ENCODE assay signal across 10 cellular contexts in the genomic region with DNA sequence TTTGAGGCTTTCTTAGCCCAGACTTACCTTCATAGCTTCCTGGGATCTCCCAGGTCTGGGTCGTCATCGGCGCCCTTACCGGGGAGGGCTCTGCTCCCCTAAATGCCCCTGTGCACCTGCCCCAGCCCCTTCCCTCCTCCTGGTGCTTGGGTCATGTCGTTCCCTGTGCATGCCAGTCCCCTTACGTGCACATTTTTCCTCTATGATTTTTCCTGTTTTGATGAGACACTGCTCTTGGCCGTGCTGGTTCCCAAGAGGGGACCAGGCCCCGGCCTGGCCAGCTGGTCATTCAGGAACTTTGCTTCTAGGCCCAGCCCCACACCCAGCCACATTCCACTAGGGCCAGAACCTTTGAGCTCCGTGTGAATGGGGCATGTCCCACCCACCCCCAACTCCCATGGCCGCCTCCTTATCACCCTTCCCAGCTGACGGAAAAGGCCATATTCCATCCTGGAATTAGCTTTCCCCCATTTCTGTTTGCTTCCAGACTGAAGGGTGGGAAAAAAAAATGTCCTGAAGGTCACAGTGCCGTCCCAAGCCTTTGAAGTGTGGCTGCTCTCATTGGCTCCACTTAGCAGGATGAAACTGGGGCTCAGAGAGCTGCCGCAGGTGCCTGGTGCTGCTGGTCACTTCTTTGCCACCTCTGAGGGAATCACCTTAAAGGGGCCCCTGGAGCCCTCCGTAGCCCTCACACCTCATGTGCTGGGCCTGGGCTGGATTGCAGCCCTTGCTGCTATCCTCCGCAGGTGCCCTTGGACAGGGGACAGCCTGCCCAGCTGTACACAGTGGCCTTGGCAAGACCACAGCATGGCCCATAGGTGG. TPM values are rescaled to one million over a fixed set of nuclear protein-coding genes. Genes with fewer than 3 reads are reported as not detected.
DNase-seq lines count a peak whose midpoint lies in the region; ATAC-seq and TF ChIP-seq lines count a peak whose summit lies in the region.
"Had no signal": no experiment of that assay in that cellular context is flagged by ENCODE, and none has a peak within 500 bp of the region (broad histone marks: within the 10 kb centered on the region; RNA-seq: fewer than 3 reads in every experiment).

No MANE protein-coding gene starts in this region.

- peaks cover 7 to 92% (median 44%) of the 10 kb centered on the region in 11 experiments; a peak in 18 of 22 replicates for H3K36me3 ChIP-seq in BLaER1 treated with 17β-estradiol and CSF1 and Interleukin-3, amounts not matched to agents 10 nM and 100 nM
- H3K36me3 ChIP-seq in cardiac muscle cell (no peaks in the 10 kb centered on the region), prostate gland (no peaks in the 10 kb centered on the region)

- no peak overlapping the region for H3K27ac Mint-ChIP-seq in WTC11
- H3K27ac Mint-ChIP-seq in activated T-helper 1 cell treated with anti-CD3 and anti-CD28 coated beads, Interleukin-12 subunit alpha, Interleukin-12 subunit beta, Interleukin-2, Interleukin-4 antibody, amounts not matched to agents 30 ng/mL and 10 ng/mL and 1 ng/mL, durations not matched to agents 14 hours and 24 hours and 36 hours = no peak overlapping the region

- H4K20me1 ChIP-seq in BLaER1 treated with 17β-estradiol and CSF1 and Interleukin-3, amounts not matched to agents 10 nM and 100 nM = peaks cover 15 to 87% (median 32%) of the 10 kb centered on the region in 11 experiments; a peak in 19 of 22 replicates

- H3K4me3 ChIP-seq in BLaER1 treated with 17β-estradiol and CSF1 and Interleukin-3, amounts not matched to agents 10 nM and 100 nM = no peak overlapping the region
- H3K4me3 ChIP-seq in cardiac muscle cell (no peak overlapping the region), prostate gland (no peak overlapping the region)

- no peaks in the 10 kb centered on the region for H3K9me3 Mint-ChIP-seq in WTC11
- no peaks in the 10 kb centered on the region for H3K9me3 Mint-ChIP-seq in activated T-helper 1 cell treated with anti-CD3 and anti-CD28 coated beads, Interleukin-12 subunit alpha, Interleukin-12 subunit beta, Interleukin-2, Interleukin-4 antibody, amounts not matched to agents 30 ng/mL and 10 ng/mL and 1 ng/mL, durations not matched to agents 14 hours and 24 hours and 36 hours

- ATAC-seq in WTC11 = no peak
- no peak for ATAC-seq in GM18520 (IDR thresholded peaks at IDR 0.05; ENCODE audit: unreplicated experiment)

- H3K27ac ChIP-seq in BLaER1 treated with 17β-estradiol and CSF1 and Interleukin-3, amounts not matched to agents 10 nM and 100 nM = peak overlapping the region in 7 of 11 experiments; percentile 15 to 53 (median 43); a peak in 12 of 22 replicates
- H3K27ac ChIP-seq in cardiac muscle cell (peak overlapping the region; percentile 82), prostate gland (peak overlapping the region; percentile 93 to 96)

- DNase-seq in WTC11 (ENCODE audit: low spot score) (no peak), cardiac muscle cell (ENCODE audit: low read depth in 1 of 2, low spot score in 1 of 2) (peak; percentile 50 to 70), prostate gland (ENCODE audit: low spot score) (no peak), NCI-H345 treated with DMSO at 0.1 percent for 48 hours (lab: John Stamatoyannopoulos, UW; ENCODE audit: unreplicated experiment) (no peak)
- DNase-seq in activated T-helper 1 cell treated with anti-CD3 and anti-CD28 coated beads, Interleukin-12 subunit alpha, Interleukin-12 subunit beta, Interleukin-2, Interleukin-4 antibody, amounts not matched to agents 30 ng/mL and 10 ng/mL and 1 ng/mL, durations not matched to agents 14 hours and 24 hours and 36 hours (ENCODE audit: low spot score) = no peak
- no peak for DNase-seq in activated CD4-positive, alpha-beta T cell treated with anti-CD3 and anti-CD28 coated beads for 1 hour
- DNase-seq: activated CD4-positive, alpha-beta T cell treated with anti-CD3 and anti-CD28 coated beads for 48 hours; NCI-H1048 had no signal

- no peaks in the 10 kb centered on the region for H3K27me3 ChIP-seq in BLaER1 treated with 17β-estradiol and CSF1 and Interleukin-3, amounts not matched to agents 10 nM and 100 nM
- no peaks in the 10 kb centered on the region for H3K27me3 ChIP-seq in cardiac muscle cell
- no peaks in the 10 kb centered on the region for H3K27me3 ChIP-seq in prostate gland (replicated peaks; ENCODE audit: insufficient read depth)

- H3K4me2 ChIP-seq in BLaER1 treated with 17β-estradiol and CSF1 and Interleukin-3, amounts not matched to agents 10 nM and 100 nM = peak overlapping the region in 9 of 11 experiments; percentile 2 to 72 (median 55); a peak in 16 of 22 replicates

- H3K27me3 Mint-ChIP-seq in WTC11 (ENCODE audit: low read depth) = no peaks in the 10 kb centered on the region
- H3K27me3 Mint-ChIP-seq in activated T-helper 1 cell treated with anti-CD3 and anti-CD28 coated beads, Interleukin-12 subunit alpha, Interleukin-12 subunit beta, Interleukin-2, Interleukin-4 antibody, amounts not matched to agents 30 ng/mL and 10 ng/mL and 1 ng/mL, durations not matched to agents 14 hours and 24 hours and 36 hours (ENCODE audit: insufficient read depth) = no peaks in the 10 kb centered on the region

- H3K4me1 ChIP-seq in BLaER1 treated with 17β-estradiol and CSF1 and Interleukin-3, amounts not matched to agents 10 nM and 100 nM = peaks cover 41 to 97% (median 88%) of the 10 kb centered on the region in 10 experiments
- peaks cover 15% of the 10 kb centered on the region for H3K4me1 ChIP-seq in cardiac muscle cell (ENCODE audit: low read depth)
- peaks cover 37% of the 10 kb centered on the region for H3K4me1 ChIP-seq in prostate gland (replicated peaks)

- H3K4me1 Mint-ChIP-seq in WTC11 = peaks cover 20% of the 10 kb centered on the region; the same call in 1 of the 2 replicates
- peaks cover 12% of the 10 kb centered on the region for H3K4me1 Mint-ChIP-seq in activated T-helper 1 cell treated with anti-CD3 and anti-CD28 coated beads, Interleukin-12 subunit alpha, Interleukin-12 subunit beta, Interleukin-2, Interleukin-4 antibody, amounts not matched to agents 30 ng/mL and 10 ng/mL and 1 ng/mL, durations not matched to agents 14 hours and 24 hours and 36 hours (ENCODE audit: low read depth)

- no peak for TF ChIP-seq POLR2A in prostate gland (IDR thresholded peaks at IDR 0.05)

- intact Hi-C loops in prostate gland (cut with DNase I) = no loop called here
- intact Hi-C loops in activated T-helper 1 cell treated with anti-CD3 and anti-CD28 coated beads, Interleukin-12 subunit alpha, Interleukin-12 subunit beta, Interleukin-2, Interleukin-4 antibody, amounts not matched to agents 30 ng/mL and 10 ng/mL and 1 ng/mL, durations not matched to agents 14 hours and 24 hours and 36 hours (cut with micrococcal nuclease) = no loop called here

- TF ChIP-seq CTCF in WTC11 (IDR thresholded peaks at IDR 0.05) = no peak
- TF ChIP-seq CTCF in cardiac muscle cell (IDR thresholded peaks at IDR 0.05; ENCODE audit: low read depth, low read length) = no peak
- no peak for TF ChIP-seq CTCF in prostate gland (IDR thresholded peaks at IDR 0.05)

- 73% methylated on average over 15 of the region's 15 CpGs for WGBS in prostate gland

- no peak overlapping the region for H3K4me3 Mint-ChIP-seq in WTC11
- H3K4me3 Mint-ChIP-seq in activated T-helper 1 cell treated with anti-CD3 and anti-CD28 coated beads, Interleukin-12 subunit alpha, Interleukin-12 subunit beta, Interleukin-2, Interleukin-4 antibody, amounts not matched to agents 30 ng/mL and 10 ng/mL and 1 ng/mL, durations not matched to agents 14 hours and 24 hours and 36 hours = no peak overlapping the region

- POLR2A ChIA-PET in WTC11 (lab: Charles Lee) = no interaction called here

- H3K9me3 ChIP-seq in BLaER1 treated with 17β-estradiol and CSF1 and Interleukin-3, amounts not matched to agents 10 nM and 100 nM (replicated peaks in 1 of 11) = no peaks in the 10 kb centered on the region
- no peaks in the 10 kb centered on the region for H3K9me3 ChIP-seq in cardiac muscle cell (ENCODE audit: low read depth)
- H3K9me3 ChIP-seq in prostate gland = no peaks in the 10 kb centered on the region

- CTCF ChIA-PET in WTC11 (lab: Charles Lee) = interaction anchor here (0.5 to 1.6 kb wide), 4 partner anchors 15 to 142 kb away, joined by 3 to 4 read pairs (median 3); no protein-coding TSS in a partner anchor

- no peaks in the 10 kb centered on the region for H3K36me3 Mint-ChIP-seq in WTC11
- H3K36me3 Mint-ChIP-seq in activated T-helper 1 cell treated with anti-CD3 and anti-CD28 coated beads, Interleukin-12 subunit alpha, Interleukin-12 subunit beta, Interleukin-2, Interleukin-4 antibody, amounts not matched to agents 30 ng/mL and 10 ng/mL and 1 ng/mL, durations not matched to agents 14 hours and 24 hours and 36 hours (ENCODE audit: low read depth) = peaks cover 2% of the 10 kb centered on the region

- H3K9ac ChIP-seq in BLaER1 treated with 17β-estradiol and CSF1 and Interleukin-3, amounts not matched to agents 10 nM and 100 nM = peak overlapping the region in 7 of 11 experiments; percentile 10 to 64 (median 35); a peak in 9 of 22 replicates

TF ChIP-seq in WTC11, 78 proteins besides CTCF, POLR2A, EP300 and RAD21:
- TF ChIP-seq GABPB1 (CRISPR knock-in tag; IDR thresholded peaks at IDR 0.05) (peak; percentile 32; the same call in 1 of the 2 replicates), CREB1 (CRISPR knock-in tag; IDR thresholded peaks at IDR 0.05) (no peak)

RNA-seq across cellular contexts. Expression of a gene that starts 25.1 kb away (rescaled TPM):
- total RNA-seq in WTC11 (2021) (89.8 to 101 TPM (median 97.1 TPM) in 3 replicates), cardiac muscle cell (77.3 and 85.1 TPM in 2 replicates), prostate gland (100 to 1,000 TPM; 228 to 380 TPM)
- polyA plus RNA-seq in cardiac muscle cell = 15.4 and 22.2 TPM in 2 replicates
- total RNA-seq in activated T-helper 1 cell treated with anti-CD3 and anti-CD28 coated beads, Interleukin-12 subunit alpha, Interleukin-12 subunit beta, Interleukin-2, Interleukin-4 antibody, amounts not matched to agents 30 ng/mL and 10 ng/mL and 1 ng/mL, durations not matched to agents 14 hours and 24 hours and 36 hours = 47.4 and 47.9 TPM in 2 replicates

Comparison
In these comparisons a context has a peak if more than half of its experiments do, and no peak if none do; other contexts are left out.
1. H3K27ac ChIP-seq: peak in every context shown above with its lines; median percentile 94 in prostate gland; 82 in cardiac muscle cell; 43 in BLaER1 treated with 17β-estradiol and CSF1 and Interleukin-3, amounts not matched to agents 10 nM and 100 nM.
2. DNase-seq: peak in cardiac muscle cell (2 of 2); none in WTC11 (single experiment), prostate gland (single experiment), activated T-helper 1 cell treated with anti-CD3 and anti-CD28 coated beads, Interleukin-12 subunit alpha, Interleukin-12 subunit beta, Interleukin-2, Interleukin-4 antibody, amounts not matched to agents 30 ng/mL and 10 ng/mL and 1 ng/mL, durations not matched to agents 14 hours and 24 hours and 36 hours (single experiment), NCI-H345 treated with DMSO at 0.1 percent for 48 hours (single experiment) and activated CD4-positive, alpha-beta T cell treated with anti-CD3 and anti-CD28 coated beads for 1 hour (single experiment).